Comparison of ENCODE assay signal across 1 cellular context in the genomic region with DNA sequence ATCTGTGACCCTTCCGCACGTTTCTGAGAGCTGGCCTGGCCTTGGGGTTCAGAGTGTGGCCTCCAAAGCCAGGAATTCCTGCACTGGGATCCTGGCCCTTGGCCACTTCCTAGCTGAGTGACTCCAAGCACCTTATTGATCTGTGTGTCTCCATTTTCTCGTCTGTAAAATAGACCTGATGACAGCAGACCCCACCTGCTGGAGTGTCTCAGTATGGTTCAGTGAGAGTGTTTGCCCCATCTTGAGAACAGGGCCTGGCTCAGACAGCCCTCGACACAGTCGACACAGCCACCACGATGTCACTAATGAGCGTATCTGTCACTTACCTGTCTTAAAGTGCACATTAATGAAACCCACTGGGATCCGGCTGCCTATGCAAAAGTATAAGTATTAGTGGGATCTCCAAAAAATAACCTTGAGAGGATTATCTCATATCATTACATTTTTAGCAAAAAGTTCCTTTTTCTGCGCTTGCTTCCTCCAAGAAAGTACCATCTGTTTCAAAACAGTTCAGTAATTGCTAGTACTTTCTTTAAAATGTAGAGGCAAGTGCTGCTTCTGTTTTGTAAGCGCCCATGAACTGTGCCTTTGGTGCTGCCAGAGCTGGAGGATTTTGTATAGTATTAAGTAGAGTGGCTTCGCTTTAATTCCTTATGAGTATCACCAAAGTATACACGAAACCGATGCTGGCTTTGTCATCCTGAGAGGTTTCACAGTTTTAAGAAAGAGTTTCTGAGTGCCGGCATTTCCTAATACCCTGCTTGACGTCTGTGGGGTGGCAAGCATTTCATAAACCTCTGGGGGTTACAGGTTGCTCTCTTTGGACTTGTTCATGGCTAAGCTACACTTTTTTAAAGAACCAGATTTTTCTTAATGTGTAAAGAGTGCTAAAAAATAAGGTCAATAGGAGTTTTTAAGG.
TF ChIP-seq lines count a peak whose summit lies in the region.

No MANE protein-coding gene starts in this region.

TF ChIP-seq in HCT116, 20 proteins besides CTCF, POLR2A, EP300 and RAD21 (continued from another document):
- TF ChIP-seq, protein P1, sequence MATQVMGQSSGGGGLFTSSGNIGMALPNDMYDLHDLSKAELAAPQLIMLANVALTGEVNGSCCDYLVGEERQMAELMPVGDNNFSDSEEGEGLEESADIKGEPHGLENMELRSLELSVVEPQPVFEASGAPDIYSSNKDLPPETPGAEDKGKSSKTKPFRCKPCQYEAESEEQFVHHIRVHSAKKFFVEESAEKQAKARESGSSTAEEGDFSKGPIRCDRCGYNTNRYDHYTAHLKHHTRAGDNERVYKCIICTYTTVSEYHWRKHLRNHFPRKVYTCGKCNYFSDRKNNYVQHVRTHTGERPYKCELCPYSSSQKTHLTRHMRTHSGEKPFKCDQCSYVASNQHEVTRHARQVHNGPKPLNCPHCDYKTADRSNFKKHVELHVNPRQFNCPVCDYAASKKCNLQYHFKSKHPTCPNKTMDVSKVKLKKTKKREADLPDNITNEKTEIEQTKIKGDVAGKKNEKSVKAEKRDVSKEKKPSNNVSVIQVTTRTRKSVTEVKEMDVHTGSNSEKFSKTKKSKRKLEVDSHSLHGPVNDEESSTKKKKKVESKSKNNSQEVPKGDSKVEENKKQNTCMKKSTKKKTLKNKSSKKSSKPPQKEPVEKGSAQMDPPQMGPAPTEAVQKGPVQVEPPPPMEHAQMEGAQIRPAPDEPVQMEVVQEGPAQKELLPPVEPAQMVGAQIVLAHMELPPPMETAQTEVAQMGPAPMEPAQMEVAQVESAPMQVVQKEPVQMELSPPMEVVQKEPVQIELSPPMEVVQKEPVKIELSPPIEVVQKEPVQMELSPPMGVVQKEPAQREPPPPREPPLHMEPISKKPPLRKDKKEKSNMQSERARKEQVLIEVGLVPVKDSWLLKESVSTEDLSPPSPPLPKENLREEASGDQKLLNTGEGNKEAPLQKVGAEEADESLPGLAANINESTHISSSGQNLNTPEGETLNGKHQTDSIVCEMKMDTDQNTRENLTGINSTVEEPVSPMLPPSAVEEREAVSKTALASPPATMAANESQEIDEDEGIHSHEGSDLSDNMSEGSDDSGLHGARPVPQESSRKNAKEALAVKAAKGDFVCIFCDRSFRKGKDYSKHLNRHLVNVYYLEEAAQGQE (IDR thresholded peaks at IDR 0.05; ENCODE audit: low read depth) = no peak
- TF ChIP-seq EGR1 (IDR thresholded peaks at IDR 0.05; ENCODE audit: low read depth) = no peak
- no peak for TF ChIP-seq SIN3A (IDR thresholded peaks at IDR 0.05; ENCODE audit: low read depth)
- TF ChIP-seq POLR2AphosphoS5 (IDR thresholded peaks at IDR 0.05; ENCODE audit: low read depth, low read length) = no peak
- no peak for TF ChIP-seq JUND (IDR thresholded peaks at IDR 0.05)
- TF ChIP-seq ELF1 (IDR thresholded peaks at IDR 0.05; ENCODE audit: borderline replicate concordance, low read depth) = no peak
- TF ChIP-seq, protein P2, sequence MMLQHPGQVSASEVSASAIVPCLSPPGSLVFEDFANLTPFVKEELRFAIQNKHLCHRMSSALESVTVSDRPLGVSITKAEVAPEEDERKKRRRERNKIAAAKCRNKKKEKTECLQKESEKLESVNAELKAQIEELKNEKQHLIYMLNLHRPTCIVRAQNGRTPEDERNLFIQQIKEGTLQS (IDR thresholded peaks at IDR 0.05) = no peak
- TF ChIP-seq ZFX (IDR thresholded peaks at IDR 0.05) = no peak
TF ChIP-seq in HCT116: peak in this region for 0.
